In genomic region chr2:167298017-167298416, GRCh38 we compare ENCODE assay signal across 1 cellular context.
TF ChIP-seq lines count a peak whose summit lies in the region.

No MANE protein-coding gene starts in this region.

TF ChIP-seq in WTC11, 78 proteins besides CTCF, POLR2A, EP300 and RAD21 (continued from another document):
- TF ChIP-seq ATF3 (CRISPR knock-in tag; conservative IDR thresholded peaks at IDR 0.05) (no peak), ZNF232 (CRISPR knock-in tag; IDR thresholded peaks at IDR 0.05) (no peak), GABPB1 (CRISPR knock-in tag; IDR thresholded peaks at IDR 0.05) (no peak), EMX1 (CRISPR knock-in tag; IDR thresholded peaks at IDR 0.05) (no peak), ZSCAN18 (CRISPR knock-in tag; IDR thresholded peaks at IDR 0.05) (no peak), ZNF416 (CRISPR knock-in tag; IDR thresholded peaks at IDR 0.05) (no peak)
